23 cellular contexts compared by ENCODE assay signal in the genomic region with DNA sequence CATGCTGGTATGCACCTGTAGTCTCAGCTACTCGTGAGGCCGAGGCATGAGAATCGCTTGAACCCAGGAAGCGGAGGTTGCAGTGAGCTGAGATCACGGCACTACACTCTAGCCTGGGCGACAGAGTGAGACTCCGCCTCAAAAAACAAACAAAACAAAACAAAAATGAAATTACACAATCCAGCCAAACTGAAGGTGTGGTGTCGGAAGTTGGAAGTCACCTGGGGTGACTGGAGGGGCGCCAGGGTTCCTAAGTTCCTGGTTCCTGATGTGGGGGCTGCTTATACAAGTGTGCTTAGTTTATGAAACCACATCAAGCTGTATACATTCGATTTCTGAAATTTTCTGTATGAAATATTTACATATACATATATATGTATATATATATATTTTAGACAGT.
"Had no signal": no experiment of that assay in that cellular context is flagged by ENCODE, and none has a peak within 500 bp of the region (broad histone marks: within the 10 kb centered on the region; RNA-seq: fewer than 3 reads in every experiment).

No MANE protein-coding gene starts in this region.

- H3K27me3 ChIP-seq: cardiac muscle cell, sigmoid colon, spleen, upper lobe of right lung had no signal

- ATAC-seq: left ventricle myocardium superior, T-helper 17 cell, upper lobe of right lung had no signal

- H3K9me3 ChIP-seq: sigmoid colon, spleen, upper lobe of right lung had no signal

- H3K4me3 ChIP-seq: cardiac muscle cell, sigmoid colon, spleen, upper lobe of right lung had no signal

- H3K27ac ChIP-seq: cardiac muscle cell, sigmoid colon, spleen, upper lobe of right lung had no signal

- DNase-seq: activated CD4-positive, alpha-beta memory T cell treated with anti-CD3 and anti-CD28 coated beads for 36 hours; activated CD4-positive, alpha-beta T cell treated with anti-CD3 and anti-CD28 coated beads for 48 hours; activated effector memory CD4-positive, alpha-beta T cell treated with Interleukin-2 at 50 U/mL for 16 hours; activated naive CD4-positive, alpha-beta T cell treated with anti-CD3 and anti-CD28 coated beads for 36 hours; activated naive CD8-positive, alpha-beta T cell treated with anti-CD3 and anti-CD28 coated beads, Interleukin-2, amount 10 ng/mL, durations not matched to agents 7 days and 5 days; activated T-cell treated with anti-CD3 and anti-CD28 coated beads, Interleukin-2, amount 50 U/mL, for 48 hours; amygdala; erythroblast; foreskin melanocyte; glutamatergic neuron; hippocampal formation; kidney glomerular epithelial cell; left ventricle myocardium superior; midbrain; nephron progenitor cell; sigmoid colon; spleen; stimulated activated CD4-positive, alpha-beta T cell treated with anti-CD3 and anti-CD28 coated beads, Interleukin-4, amount 100 ng/mL, for 1 hour; stimulated activated naive CD4-positive, alpha-beta T cell; SW 1271; T-helper 17 cell; upper lobe of right lung had no signal

- H3K36me3 ChIP-seq: cardiac muscle cell, sigmoid colon, spleen, upper lobe of right lung had no signal
